Comparison of ENCODE assay signal across 8 cellular contexts in genomic region chr13:114314074-114314912, GRCh38. TPM values are rescaled to one million over a fixed set of nuclear protein-coding genes. Genes with fewer than 3 reads are reported as not detected.
DNase-seq lines count a peak whose midpoint lies in the region; ATAC-seq, FAIRE-seq and TF ChIP-seq lines count a peak whose summit lies in the region.

A gene with protein sequence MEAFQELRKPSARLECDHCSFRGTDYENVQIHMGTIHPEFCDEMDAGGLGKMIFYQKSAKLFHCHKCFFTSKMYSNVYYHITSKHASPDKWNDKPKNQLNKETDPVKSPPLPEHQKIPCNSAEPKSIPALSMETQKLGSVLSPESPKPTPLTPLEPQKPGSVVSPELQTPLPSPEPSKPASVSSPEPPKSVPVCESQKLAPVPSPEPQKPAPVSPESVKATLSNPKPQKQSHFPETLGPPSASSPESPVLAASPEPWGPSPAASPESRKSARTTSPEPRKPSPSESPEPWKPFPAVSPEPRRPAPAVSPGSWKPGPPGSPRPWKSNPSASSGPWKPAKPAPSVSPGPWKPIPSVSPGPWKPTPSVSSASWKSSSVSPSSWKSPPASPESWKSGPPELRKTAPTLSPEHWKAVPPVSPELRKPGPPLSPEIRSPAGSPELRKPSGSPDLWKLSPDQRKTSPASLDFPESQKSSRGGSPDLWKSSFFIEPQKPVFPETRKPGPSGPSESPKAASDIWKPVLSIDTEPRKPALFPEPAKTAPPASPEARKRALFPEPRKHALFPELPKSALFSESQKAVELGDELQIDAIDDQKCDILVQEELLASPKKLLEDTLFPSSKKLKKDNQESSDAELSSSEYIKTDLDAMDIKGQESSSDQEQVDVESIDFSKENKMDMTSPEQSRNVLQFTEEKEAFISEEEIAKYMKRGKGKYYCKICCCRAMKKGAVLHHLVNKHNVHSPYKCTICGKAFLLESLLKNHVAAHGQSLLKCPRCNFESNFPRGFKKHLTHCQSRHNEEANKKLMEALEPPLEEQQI (plus strand): TSS chr13:114314503. CDS start chr13:114323843, 9,340 bp downstream.

- H3K27me3 ChIP-seq in endothelial cell of umbilical vein (ENCODE audit: control insufficient read depth in 2 of 2, insufficient read depth in 2 of 2, low read length in 2 of 2): no peaks in the 10 kb centered on the region

- H3K79me2 ChIP-seq in OCI-LY7 (ENCODE audit: insufficient read depth, low read depth, low read length): peaks cover 51% of the 10 kb centered on the region
- H3K79me2 ChIP-seq in endothelial cell of umbilical vein (ENCODE audit: control insufficient read depth, insufficient read depth, low read length): peaks cover 47% of the 10 kb centered on the region

- H3K4me1 ChIP-seq in OCI-LY7 (ENCODE audit: insufficient read depth, low read length, poor library complexity, severe bottlenecking) (peaks cover 48% of the 10 kb centered on the region), endothelial cell of umbilical vein (ENCODE audit: control insufficient read depth, extremely low read depth, insufficient read depth, low read length) (peaks cover 17% of the 10 kb centered on the region)

- dilution Hi-C loops in endothelial cell of umbilical vein (cut with MboI; ENCODE audit: extremely low pct_ligation_motif_present, low sequenced_read_pairs): no loop called here

- peak within 1 kb of the TSS; percentile 83 for H3K9ac ChIP-seq in endothelial cell of umbilical vein (replicated peaks; ENCODE audit: extremely low read depth, insufficient read depth, low read length)

- POLR2A ChIA-PET in OCI-LY7 (lab: Charles Lee): interaction anchor here (0.8 to 1.9 kb wide), 4 partner anchors 19 to 22 kb away, joined by 3 to 7 read pairs (median 5); no protein-coding TSS in a partner anchor
- POLR2A ChIA-PET in endothelial cell of umbilical vein (lab: Charles Lee): no interaction called here

- peak within 1 kb of the TSS; percentile 73; the same call in 1 of the 2 replicates for H2AFZ ChIP-seq in OCI-LY7 (ENCODE audit: low read length)
- peak within 1 kb of the TSS; percentile 29 for H2AFZ ChIP-seq in endothelial cell of umbilical vein (ENCODE audit: low read depth, low read length)

- BruUV-seq in OCI-LY7 (replicated peaks; lab: Mats Ljungman, UMichigan) (no TSS peak), endothelial cell of umbilical vein (replicated peaks; lab: Mats Ljungman, UMichigan) (no TSS peak)

- TF ChIP-seq CTCF in OCI-LY7 (conservative IDR thresholded peaks at IDR 0.05; ENCODE audit: low read length) (no peak), endothelial cell of umbilical vein (IDR thresholded peaks at IDR 0.05; ENCODE audit: extremely low read depth in 1 of 2, insufficient read depth in 1 of 2, low read depth in 1 of 2, low read length in 2 of 2) (peak in 1 of 2 donors; percentile 18)

- TF ChIP-seq POLR2A in endothelial cell of umbilical vein (IDR thresholded peaks at IDR 0.05; ENCODE audit: low read depth, low read length): peak; percentile 97

- CTCF ChIA-PET in OCI-LY7 (lab: Charles Lee; ENCODE audit: unreplicated experiment): no interaction called here
- CTCF ChIA-PET in endothelial cell of umbilical vein (lab: Charles Lee): interaction anchor here (1.0 kb wide), 1 partner anchor 28 kb away, joined by 3 read pairs; no protein-coding TSS in a partner anchor

- H3K4me3 ChIP-seq in OCI-LY7 (ENCODE audit: low read depth, low read length, poor library complexity, severe bottlenecking): peak within 1 kb of the TSS; percentile 91
- peak within 1 kb of the TSS; percentile 89 to 97 (median 89) for H3K4me3 ChIP-seq in endothelial cell of umbilical vein (replicated peaks in 1 of 3; ENCODE audit: insufficient read depth in 1 of 3, low read depth in 1 of 3, low read length in 3 of 3)

- no peaks in the 10 kb centered on the region for H3K9me1 ChIP-seq in endothelial cell of umbilical vein (replicated peaks; ENCODE audit: control insufficient read depth, extremely low read depth, insufficient read depth, low read length)

- peaks cover 29% of the 10 kb centered on the region for H4K20me1 ChIP-seq in OCI-LY7 (ENCODE audit: insufficient read depth, low read length)
- H4K20me1 ChIP-seq in endothelial cell of umbilical vein (replicated peaks; ENCODE audit: control insufficient read depth, extremely low read depth, insufficient read depth, low read length): no peaks in the 10 kb centered on the region

- peaks cover 40% of the 10 kb centered on the region for H3K36me3 ChIP-seq in OCI-LY7 (ENCODE audit: insufficient read depth, low read length)
- no peaks in the 10 kb centered on the region for H3K36me3 ChIP-seq in endothelial cell of umbilical vein (ENCODE audit: control insufficient read depth in 2 of 2, extremely low read depth in 1 of 2, insufficient read depth in 2 of 2, low read length in 2 of 2)

- peak within 1 kb of the TSS; percentile 98 for H3K27ac ChIP-seq in OCI-LY7 (ENCODE audit: low read depth, low read length, poor library complexity, severe bottlenecking)
- H3K27ac ChIP-seq in endothelial cell of umbilical vein (ENCODE audit: insufficient read depth, low read depth, low read length): peak within 1 kb of the TSS; percentile 40

- H3K4me2 ChIP-seq in OCI-LY7 (ENCODE audit: low read length) (peak within 1 kb of the TSS; percentile 100), endothelial cell of umbilical vein (ENCODE audit: insufficient read depth, low read length) (peak within 1 kb of the TSS; percentile 96)

- peak; percentile 72 for FAIRE-seq in endothelial cell of umbilical vein (lab: Jason Lieb, UNC)

- peak; percentile 74 for ATAC-seq in GM21526 (IDR thresholded peaks at IDR 0.05; ENCODE audit: low FRiP score, unreplicated experiment)

- H3K9me2 ChIP-seq in OCI-LY7 (ENCODE audit: insufficient read depth, low read length): no peaks in the 10 kb centered on the region

- H3K9me3 ChIP-seq in OCI-LY7 (ENCODE audit: low read length): no peaks in the 10 kb centered on the region
- no peaks in the 10 kb centered on the region for H3K9me3 ChIP-seq in endothelial cell of umbilical vein (replicated peaks; ENCODE audit: control insufficient read depth, insufficient read depth, low read length)

- DNase-seq in DMS 273 (lab: John Stamatoyannopoulos, UW; ENCODE audit: unreplicated experiment): peak; percentile 98
- peak; percentile 97 for DNase-seq in HuH-7 (ENCODE audit: low spot score)
- DNase-seq in OCI-LY7 (ENCODE audit: low spot score): peak; percentile 89
- DNase-seq in activated T-cell treated with anti-CD3 and anti-CD28 coated beads for 1 hour (ENCODE audit: low read depth): peak; percentile 83
- peak; percentile 94 for DNase-seq in endothelial cell of umbilical vein (ENCODE audit: low read depth, low spot score)
- DNase-seq in midbrain (lab: John Stamatoyannopoulos, UW): peak; percentile 96
- peak; percentile 91 to 94 for DNase-seq in stimulated activated CD8-positive, alpha-beta memory T cell treated with anti-CD3 and anti-CD28 coated beads, Interleukin-15, amount 100 ng/mL, for 48 hours (ENCODE audit: low read depth in 2 of 2)

- intact Hi-C loops in OCI-LY7 (cut with micrococcal nuclease; ENCODE audit: unreplicated experiment): loop anchor here (1.0 kb wide), 1 partner anchor 34 kb away; no protein-coding TSS in a partner anchor
- intact Hi-C loops in endothelial cell of umbilical vein (cut with micrococcal nuclease): loop anchor here (1.0 kb wide), 1 partner anchor 32 kb away; no protein-coding TSS in a partner anchor

TF ChIP-seq in endothelial cell of umbilical vein, 7 proteins besides CTCF, POLR2A, EP300 and RAD21:
- TF ChIP-seq MYC (IDR thresholded peaks at IDR 0.05; ENCODE audit: low read depth, low read length) (no peak), EZH2 (IDR thresholded peaks at IDR 0.05; ENCODE audit: borderline replicate concordance, low read depth, low read length, severe bottlenecking) (no peak), GATA2 (IDR thresholded peaks at IDR 0.05; ENCODE audit: insufficient read depth, insufficient read length, low read depth, low read length) (no peak), FOS (IDR thresholded peaks at IDR 0.05; ENCODE audit: borderline replicate concordance, insufficient read depth, low read length) (no peak), JUN (IDR thresholded peaks at IDR 0.05; ENCODE audit: borderline replicate concordance, insufficient read depth, insufficient read length, low read depth) (no peak), POLR2AphosphoS5 (IDR thresholded peaks at IDR 0.05; ENCODE audit: insufficient read depth, low read depth, low read length) (peak; percentile 98)
- TF ChIP-seq, protein P1, sequence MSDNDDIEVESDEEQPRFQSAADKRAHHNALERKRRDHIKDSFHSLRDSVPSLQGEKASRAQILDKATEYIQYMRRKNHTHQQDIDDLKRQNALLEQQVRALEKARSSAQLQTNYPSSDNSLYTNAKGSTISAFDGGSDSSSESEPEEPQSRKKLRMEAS (IDR thresholded peaks at IDR 0.05; ENCODE audit: insufficient read depth, insufficient read length): peak; percentile 63
TF ChIP-seq in endothelial cell of umbilical vein: peak in this region for 2.

RNA-seq across cellular contexts. Expression of the gene that starts here (rescaled TPM):
- 12.4 and 13.6 TPM in 2 replicates for total RNA-seq in OCI-LY7 (2014; rRNA removed; shearing (Covaris generic))
- total RNA-seq in OCI-LY7 (2022) (37.9 and 42.8 TPM in 2 replicates), endothelial cell of umbilical vein (21.2 and 24.1 TPM in 2 replicates)
- polyA plus RNA-seq in endothelial cell of umbilical vein: 14.7 and 19.2 TPM in 2 replicates
- polyA plus RNA-seq in endothelial cell of umbilical vein (2011; cell fraction: cytosol; rRNA removed): 17.8 and 19.8 TPM in 2 replicates
- 9.7 and 12.8 TPM in 2 replicates for polyA plus RNA-seq in endothelial cell of umbilical vein (2011; cell fraction: nucleus; rRNA removed)
- 13.9 and 20.2 TPM in 2 replicates for polyA plus RNA-seq in endothelial cell of umbilical vein (2012)
- polyA minus RNA-seq in endothelial cell of umbilical vein: 5.9 and 7.1 TPM in 2 replicates
- polyA minus RNA-seq in endothelial cell of umbilical vein (2011; cell fraction: cytosol; rRNA and poly(A)+ RNA removed): 28.5 TPM
- 7.3 and 10.2 TPM in 2 replicates for polyA minus RNA-seq in endothelial cell of umbilical vein (2011; cell fraction: nucleus; rRNA and poly(A)+ RNA removed)

Comparison
In these comparisons a context has a peak if more than half of its experiments do, and no peak if none do; other contexts are left out.
1. Peak in every context shown above with its lines: DNase-seq, ATAC-seq, H3K4me3 ChIP-seq and H3K27ac ChIP-seq.